Comparison of ENCODE assay signal across 1 cellular context in the genomic region with DNA sequence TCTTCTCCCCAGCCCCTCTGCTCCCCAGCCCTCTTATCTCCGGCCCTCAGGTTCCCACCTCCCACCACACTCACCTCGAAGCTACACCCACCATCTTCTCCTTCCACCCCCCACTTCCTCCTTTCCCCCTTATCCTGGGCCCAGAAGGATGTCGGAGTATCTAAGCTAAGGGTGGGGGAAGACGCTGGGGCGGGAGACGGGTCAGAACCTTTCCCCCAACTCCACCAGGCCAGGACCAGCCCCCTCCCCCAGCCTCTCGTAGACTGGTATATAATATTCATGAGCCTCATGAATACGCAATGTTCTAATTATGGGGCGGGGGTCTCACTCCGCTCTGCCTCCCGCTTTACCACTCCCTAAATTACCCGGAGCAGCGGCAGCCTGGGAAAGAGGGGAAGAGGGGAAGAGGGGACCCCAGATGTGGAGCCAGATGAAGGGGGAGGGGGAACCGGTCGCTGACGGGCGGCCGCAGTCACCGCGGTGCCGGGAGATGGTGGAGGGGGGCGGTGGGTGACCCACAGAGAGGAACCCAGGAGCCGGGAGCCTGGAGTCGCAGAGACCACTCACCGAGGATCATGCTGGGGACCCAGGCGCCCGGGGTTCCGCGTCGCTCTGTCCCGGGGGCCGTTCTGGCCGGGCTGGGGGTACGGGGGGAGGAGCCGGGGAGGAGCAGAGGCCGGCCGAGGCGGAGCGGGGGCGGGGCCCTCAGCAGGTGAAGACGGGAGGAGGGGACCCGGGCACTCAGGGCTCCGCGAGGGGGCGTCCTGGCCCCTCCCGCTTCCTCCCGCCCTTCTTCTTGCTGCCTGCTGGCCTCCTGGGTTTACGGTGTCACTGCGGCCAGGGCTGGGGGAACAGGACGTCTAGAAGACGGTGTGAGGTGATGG.
TF ChIP-seq lines count a peak whose summit lies in the region.

No MANE protein-coding gene starts in this region.

TF ChIP-seq in K562, 482 proteins besides CTCF, POLR2A, EP300 and RAD21 (continued from another document):
- TF ChIP-seq, protein P1, sequence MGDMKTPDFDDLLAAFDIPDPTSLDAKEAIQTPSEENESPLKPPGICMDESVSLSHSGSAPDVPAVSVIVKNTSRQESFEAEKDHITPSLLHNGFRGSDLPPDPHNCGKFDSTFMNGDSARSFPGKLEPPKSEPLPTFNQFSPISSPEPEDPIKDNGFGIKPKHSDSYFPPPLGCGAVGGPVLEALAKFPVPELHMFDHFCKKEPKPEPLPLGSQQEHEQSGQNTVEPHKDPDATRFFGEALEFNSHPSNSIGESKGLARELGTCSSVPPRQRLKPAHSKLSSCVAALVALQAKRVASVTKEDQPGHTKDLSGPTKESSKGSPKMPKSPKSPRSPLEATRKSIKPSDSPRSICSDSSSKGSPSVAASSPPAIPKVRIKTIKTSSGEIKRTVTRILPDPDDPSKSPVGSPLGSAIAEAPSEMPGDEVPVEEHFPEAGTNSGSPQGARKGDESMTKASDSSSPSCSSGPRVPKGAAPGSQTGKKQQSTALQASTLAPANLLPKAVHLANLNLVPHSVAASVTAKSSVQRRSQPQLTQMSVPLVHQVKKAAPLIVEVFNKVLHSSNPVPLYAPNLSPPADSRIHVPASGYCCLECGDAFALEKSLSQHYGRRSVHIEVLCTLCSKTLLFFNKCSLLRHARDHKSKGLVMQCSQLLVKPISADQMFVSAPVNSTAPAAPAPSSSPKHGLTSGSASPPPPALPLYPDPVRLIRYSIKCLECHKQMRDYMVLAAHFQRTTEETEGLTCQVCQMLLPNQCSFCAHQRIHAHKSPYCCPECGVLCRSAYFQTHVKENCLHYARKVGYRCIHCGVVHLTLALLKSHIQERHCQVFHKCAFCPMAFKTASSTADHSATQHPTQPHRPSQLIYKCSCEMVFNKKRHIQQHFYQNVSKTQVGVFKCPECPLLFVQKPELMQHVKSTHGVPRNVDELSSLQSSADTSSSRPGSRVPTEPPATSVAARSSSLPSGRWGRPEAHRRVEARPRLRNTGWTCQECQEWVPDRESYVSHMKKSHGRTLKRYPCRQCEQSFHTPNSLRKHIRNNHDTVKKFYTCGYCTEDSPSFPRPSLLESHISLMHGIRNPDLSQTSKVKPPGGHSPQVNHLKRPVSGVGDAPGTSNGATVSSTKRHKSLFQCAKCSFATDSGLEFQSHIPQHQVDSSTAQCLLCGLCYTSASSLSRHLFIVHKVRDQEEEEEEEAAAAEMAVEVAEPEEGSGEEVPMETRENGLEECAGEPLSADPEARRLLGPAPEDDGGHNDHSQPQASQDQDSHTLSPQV (IDR thresholded peaks at IDR 0.05): 0 out of 2 replicates have a peak, but pooled peaks have one; percentile 30
- TF ChIP-seq NCOA1 (IDR thresholded peaks at IDR 0.05; ENCODE audit: low read depth) (0 out of 2 replicates have a peak, but pooled peaks have one; percentile 23), RCOR1 (IDR thresholded peaks at IDR 0.05; ENCODE audit: borderline replicate concordance in 1 of 2, low read depth in 2 of 2, low read length in 2 of 2) (peak in 1 of 2 experiments; percentile 53; a peak in 1 of 4 replicates), DIDO1 (tag; IDR thresholded peaks at IDR 0.05; ENCODE audit: low read depth) (no peak), ZNF263 (CRISPR knock-in tag; IDR thresholded peaks at IDR 0.05; ENCODE audit: borderline replicate concordance) (peak; percentile 79)
- TF ChIP-seq, protein P2, sequence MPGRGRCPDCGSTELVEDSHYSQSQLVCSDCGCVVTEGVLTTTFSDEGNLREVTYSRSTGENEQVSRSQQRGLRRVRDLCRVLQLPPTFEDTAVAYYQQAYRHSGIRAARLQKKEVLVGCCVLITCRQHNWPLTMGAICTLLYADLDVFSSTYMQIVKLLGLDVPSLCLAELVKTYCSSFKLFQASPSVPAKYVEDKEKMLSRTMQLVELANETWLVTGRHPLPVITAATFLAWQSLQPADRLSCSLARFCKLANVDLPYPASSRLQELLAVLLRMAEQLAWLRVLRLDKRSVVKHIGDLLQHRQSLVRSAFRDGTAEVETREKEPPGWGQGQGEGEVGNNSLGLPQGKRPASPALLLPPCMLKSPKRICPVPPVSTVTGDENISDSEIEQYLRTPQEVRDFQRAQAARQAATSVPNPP (IDR thresholded peaks at IDR 0.05; ENCODE audit: borderline replicate concordance, insufficient read depth, insufficient read length): no peak
